11 cellular contexts compared by ENCODE assay signal in the genomic region with DNA sequence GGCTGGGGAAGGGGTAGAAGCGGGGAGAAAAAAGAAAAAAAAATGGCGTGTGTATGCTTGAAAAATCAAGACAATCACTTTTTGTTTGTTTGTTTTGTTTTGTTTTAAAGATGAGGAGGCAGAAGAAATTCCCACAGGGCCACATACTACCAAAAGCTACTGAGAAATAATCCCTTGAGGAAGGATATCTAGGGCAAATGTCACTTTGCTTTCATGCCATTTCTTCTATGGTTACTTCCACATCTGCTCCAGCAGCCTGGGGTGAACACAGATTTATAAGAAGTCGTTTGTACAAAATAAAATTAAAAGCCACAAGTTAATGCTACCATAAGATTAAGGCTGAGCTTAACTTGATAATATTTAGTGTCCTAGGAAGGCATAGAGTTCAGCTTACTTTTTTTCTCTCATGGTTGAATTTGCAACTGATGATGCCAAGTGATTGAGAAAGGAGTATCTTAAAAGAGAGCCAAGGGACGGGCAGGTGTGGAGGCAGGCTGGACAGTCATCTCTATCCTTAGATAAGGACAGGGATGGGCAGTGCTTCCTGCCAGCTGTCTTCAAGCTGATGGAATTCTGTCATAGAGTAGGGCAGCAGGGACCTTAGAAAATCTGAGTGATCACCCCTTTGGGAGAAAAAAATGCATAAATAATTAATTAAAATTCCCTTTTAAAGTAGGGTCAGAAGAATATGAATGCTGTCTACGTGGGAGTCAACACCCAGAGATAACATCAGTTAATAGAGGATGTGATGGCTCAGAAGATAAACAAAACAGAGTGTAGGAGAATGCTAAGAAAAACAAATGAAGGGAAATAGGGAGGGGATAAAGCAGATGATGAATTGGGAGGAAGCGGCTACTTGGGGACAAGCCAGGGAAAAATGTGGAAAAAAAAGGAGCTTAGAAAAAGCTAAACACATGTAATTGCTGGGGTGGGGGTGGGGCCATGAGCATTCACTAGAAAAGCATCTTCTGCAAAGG. TPM values are rescaled to one million over a fixed set of nuclear protein-coding genes. Genes with fewer than 3 reads are reported as not detected.
A peak's percentile ranks its signal among the peaks of the same experiment; 100 is the strongest.
DNase-seq lines count a peak whose midpoint lies in the region; ATAC-seq and TF ChIP-seq lines count a peak whose summit lies in the region.
"Had no signal": no experiment of that assay in that cellular context is flagged by ENCODE, and none has a peak within 500 bp of the region (broad histone marks: within the 10 kb centered on the region; RNA-seq: fewer than 3 reads in every experiment).

No MANE protein-coding gene starts in this region.

- DNase-seq in left ventricle myocardium inferior (no peak), cardiac septum (ENCODE audit: low spot score) (no peak), SK-N-SH (peak; percentile 17), glutamatergic neuron (peak; percentile 21), NCI-H2081 treated with DMSO at 0.1 percent for 48 hours (lab: John Stamatoyannopoulos, UW) (no peak), NCI-H526 (lab: John Stamatoyannopoulos, UW) (no peak)
- DNase-seq: body of pancreas, spleen had no signal

- H3K4me1 Mint-ChIP-seq in glutamatergic neuron (ENCODE audit: low read depth, unreplicated experiment): peaks cover 12% of the 10 kb centered on the region
- H3K4me1 Mint-ChIP-seq in stimulated activated memory B cell treated with anti-CD40 and anti-IgM and Interleukin-4, amounts not matched to agents 10 μg/mL and 1 μg/mL and 100 μg/mL, for 72 hours: peaks cover 25% of the 10 kb centered on the region

- H3K36me3 Mint-ChIP-seq in glutamatergic neuron (ENCODE audit: unreplicated experiment): no peaks in the 10 kb centered on the region
- H3K36me3 Mint-ChIP-seq in stimulated activated memory B cell treated with anti-CD40 and anti-IgM and Interleukin-4, amounts not matched to agents 10 μg/mL and 1 μg/mL and 100 μg/mL, for 72 hours: no peaks in the 10 kb centered on the region

- H3K9me2 ChIP-seq in SK-N-SH: no peaks in the 10 kb centered on the region

- no peak for ATAC-seq in stimulated activated memory B cell treated with anti-CD40 and anti-IgM and Interleukin-4, amounts not matched to agents 10 μg/mL and 1 μg/mL and 100 μg/mL, for 72 hours
- no peak for ATAC-seq in HG02610 (IDR thresholded peaks at IDR 0.05; ENCODE audit: unreplicated experiment)
- ATAC-seq: body of pancreas, gastroesophageal sphincter had no signal

- peak overlapping the region; percentile 23 for H3K4me3 Mint-ChIP-seq in glutamatergic neuron (ENCODE audit: unreplicated experiment)
- no peak overlapping the region for H3K4me3 Mint-ChIP-seq in stimulated activated memory B cell treated with anti-CD40 and anti-IgM and Interleukin-4, amounts not matched to agents 10 μg/mL and 1 μg/mL and 100 μg/mL, for 72 hours

- H3K4me2 ChIP-seq in SK-N-SH: peak overlapping the region; percentile 57; the same call in 1 of the 2 replicates

- TF ChIP-seq RAD21 in SK-N-SH (IDR thresholded peaks at IDR 0.05; ENCODE audit: low read length): 0 out of 2 replicates have a peak, but pooled peaks have one; percentile 2

- no peaks in the 10 kb centered on the region for H4K20me1 ChIP-seq in SK-N-SH (ENCODE audit: insufficient read depth)

- no peak overlapping the region for H3K27ac Mint-ChIP-seq in glutamatergic neuron (ENCODE audit: unreplicated experiment)
- H3K27ac Mint-ChIP-seq in stimulated activated memory B cell treated with anti-CD40 and anti-IgM and Interleukin-4, amounts not matched to agents 10 μg/mL and 1 μg/mL and 100 μg/mL, for 72 hours: peak overlapping the region; percentile 31

- H3K4me1 ChIP-seq in left ventricle myocardium inferior (peaks cover 35% of the 10 kb centered on the region), SK-N-SH (ENCODE audit: control insufficient read depth in 1 of 2, insufficient read depth in 2 of 2, low read depth in 1 of 2, low read length in 1 of 2) (peaks cover 8 to 26% of the 10 kb centered on the region in 2 experiments)
- H3K4me1 ChIP-seq: gastroesophageal sphincter had no signal

- H3K9me3 Mint-ChIP-seq in glutamatergic neuron (ENCODE audit: unreplicated experiment): peaks cover 2% of the 10 kb centered on the region
- no peaks in the 10 kb centered on the region for H3K9me3 Mint-ChIP-seq in stimulated activated memory B cell treated with anti-CD40 and anti-IgM and Interleukin-4, amounts not matched to agents 10 μg/mL and 1 μg/mL and 100 μg/mL, for 72 hours

- H3K9me3 ChIP-seq in left ventricle myocardium inferior (replicated peaks): no peaks in the 10 kb centered on the region
- no peaks in the 10 kb centered on the region for H3K9me3 ChIP-seq in SK-N-SH
- H3K9me3 ChIP-seq: body of pancreas, gastroesophageal sphincter, spleen had no signal

- H3K27me3 ChIP-seq in left ventricle myocardium inferior (ENCODE audit: low read depth): no peaks in the 10 kb centered on the region
- no peaks in the 10 kb centered on the region for H3K27me3 ChIP-seq in SK-N-SH (ENCODE audit: insufficient read depth)
- H3K27me3 ChIP-seq: body of pancreas, gastroesophageal sphincter, spleen had no signal

- peaks cover 2% of the 10 kb centered on the region for H3K27me3 Mint-ChIP-seq in glutamatergic neuron (ENCODE audit: unreplicated experiment)
- H3K27me3 Mint-ChIP-seq in stimulated activated memory B cell treated with anti-CD40 and anti-IgM and Interleukin-4, amounts not matched to agents 10 μg/mL and 1 μg/mL and 100 μg/mL, for 72 hours: no peaks in the 10 kb centered on the region

- H3K36me3 ChIP-seq in left ventricle myocardium inferior: no peaks in the 10 kb centered on the region
- no peaks in the 10 kb centered on the region for H3K36me3 ChIP-seq in SK-N-SH (replicated peaks in 1 of 2; ENCODE audit: control insufficient read depth in 1 of 2, insufficient read depth in 2 of 2, low read length in 1 of 2)
- H3K36me3 ChIP-seq: gastroesophageal sphincter, spleen had no signal

- H3F3A ChIP-seq in SK-N-SH (replicated peaks; ENCODE audit: insufficient read depth): peaks cover 20% of the 10 kb centered on the region

- CTCF ChIA-PET in SK-N-SH (lab: Yijun Ruan, JAX): interaction anchor here (1.4 to 1.5 kb wide), 2 partner anchors 11 to 20 kb away, joined by 3 to 5 read pairs; no protein-coding TSS in a partner anchor

- TF ChIP-seq CTCF in left ventricle myocardium inferior (IDR thresholded peaks at IDR 0.05; ENCODE audit: borderline replicate concordance): no peak
- no peak for TF ChIP-seq CTCF in SK-N-SH (IDR thresholded peaks at IDR 0.05)
- no peak for TF ChIP-seq CTCF in glutamatergic neuron (IDR thresholded peaks at IDR 0.05; ENCODE audit: partially characterized antibody, unreplicated experiment)

- TF ChIP-seq EP300 in SK-N-SH (IDR thresholded peaks at IDR 0.05; ENCODE audit: borderline replicate concordance in 1 of 2, low read depth in 1 of 2, low read length in 1 of 2): peak in 1 of 2 experiments; percentile 98; a peak in 3 of 4 replicates

- H3K27ac ChIP-seq in left ventricle myocardium inferior (replicated peaks) (peak overlapping the region; percentile 44), SK-N-SH (ENCODE audit: low read depth in 2 of 2, low read length in 1 of 2) (peak overlapping the region; percentile 48 to 96; a peak in 3 of 4 replicates)
- H3K27ac ChIP-seq: body of pancreas, gastroesophageal sphincter, spleen had no signal

- POLR2A ChIA-PET in SK-N-SH (lab: Yijun Ruan, JAX): no interaction called here

- H3K9ac ChIP-seq in SK-N-SH: peak overlapping the region; percentile 13; the same call in 1 of the 2 replicates

- intact Hi-C loops in left ventricle myocardium inferior (cut with micrococcal nuclease) (no loop called here), cardiac septum (cut with DNase I) (loop anchor here (5.0 kb wide), 1 partner anchor 38 kb away; no protein-coding TSS in a partner anchor)

- H3K4me3 ChIP-seq in left ventricle myocardium inferior (no peak overlapping the region), SK-N-SH (ENCODE audit: low read depth in 2 of 2, low read length in 1 of 2) (no peak overlapping the region)
- H3K4me3 ChIP-seq: body of pancreas, gastroesophageal sphincter, spleen had no signal

- no peak overlapping the region for H2AFZ ChIP-seq in SK-N-SH (ENCODE audit: low read depth)

- 44% methylated on average over 6 of the region's 6 CpGs for WGBS in SK-N-SH (ENCODE audit: low lambda C conversion rate)

- no peaks in the 10 kb centered on the region for H3K79me2 ChIP-seq in SK-N-SH (ENCODE audit: insufficient read depth)

TF ChIP-seq in SK-N-SH, 30 proteins besides CTCF, POLR2A, EP300 and RAD21 (continues in another document):
- TF ChIP-seq GATA2 (CRISPR knock-in tag; IDR thresholded peaks at IDR 0.05) (no peak), RCOR1 (IDR thresholded peaks at IDR 0.05; ENCODE audit: low read length) (no peak), GABPA (IDR thresholded peaks at IDR 0.05; ENCODE audit: low read depth) (0 out of 2 replicates have a peak, but pooled peaks have one; percentile 11), MEF2A (IDR thresholded peaks at IDR 0.05; ENCODE audit: borderline replicate concordance, low read depth) (peak; percentile 48), TEAD4 (IDR thresholded peaks at IDR 0.05; ENCODE audit: borderline replicate concordance, insufficient read depth) (peak; percentile 94), TAF1 (IDR thresholded peaks at IDR 0.05; ENCODE audit: borderline replicate concordance, low read depth, low read length) (no peak), NFIC (IDR thresholded peaks at IDR 0.05; ENCODE audit: borderline replicate concordance) (peak; percentile 95), EZH2phosphoT487 (IDR thresholded peaks at IDR 0.05; ENCODE audit: borderline replicate concordance, low read depth) (no peak)
- TF ChIP-seq, protein P1, sequence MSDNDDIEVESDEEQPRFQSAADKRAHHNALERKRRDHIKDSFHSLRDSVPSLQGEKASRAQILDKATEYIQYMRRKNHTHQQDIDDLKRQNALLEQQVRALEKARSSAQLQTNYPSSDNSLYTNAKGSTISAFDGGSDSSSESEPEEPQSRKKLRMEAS (IDR thresholded peaks at IDR 0.05; ENCODE audit: low read depth): peak; percentile 44; the same call in 1 of the 2 replicates
- TF ChIP-seq, protein P2, sequence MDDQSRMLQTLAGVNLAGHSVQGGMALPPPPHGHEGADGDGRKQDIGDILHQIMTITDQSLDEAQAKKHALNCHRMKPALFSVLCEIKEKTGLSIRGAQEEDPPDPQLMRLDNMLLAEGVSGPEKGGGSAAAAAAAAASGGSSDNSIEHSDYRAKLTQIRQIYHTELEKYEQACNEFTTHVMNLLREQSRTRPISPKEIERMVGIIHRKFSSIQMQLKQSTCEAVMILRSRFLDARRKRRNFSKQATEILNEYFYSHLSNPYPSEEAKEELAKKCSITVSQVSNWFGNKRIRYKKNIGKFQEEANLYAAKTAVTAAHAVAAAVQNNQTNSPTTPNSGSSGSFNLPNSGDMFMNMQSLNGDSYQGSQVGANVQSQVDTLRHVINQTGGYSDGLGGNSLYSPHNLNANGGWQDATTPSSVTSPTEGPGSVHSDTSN (IDR thresholded peaks at IDR 0.05): peak; percentile 91

RNA-seq across cellular contexts. Expression of a gene that starts 57.1 kb away (rescaled TPM):
- 42.6 TPM for total RNA-seq in left ventricle myocardium inferior
- total RNA-seq in cardiac septum: 56.0 TPM
- 48.8 and 54.2 TPM in 2 replicates for polyA plus RNA-seq in SK-N-SH (2012; rRNA removed)
- polyA plus RNA-seq in SK-N-SH (2012; cell fraction: cytosol; rRNA removed): 35.3 and 45.5 TPM in 2 replicates
- polyA plus RNA-seq in SK-N-SH (2012; cell fraction: nucleus; rRNA removed): 55.0 and 64.4 TPM in 2 replicates
- total RNA-seq in glutamatergic neuron (ENCODE audit: unreplicated experiment): 70.9 TPM

Comparison
In these comparisons a context has a peak if more than half of its experiments do, and no peak if none do; other contexts are left out.
1. DNase-seq: peak in SK-N-SH (single experiment) and glutamatergic neuron (single experiment); none in left ventricle myocardium inferior (single experiment), cardiac septum (single experiment), NCI-H2081 treated with DMSO at 0.1 percent for 48 hours (single experiment) and NCI-H526 (0 of 2).